In genomic region chr6:136317023-136317649, GRCh38 we compare ENCODE assay signal across 8 cellular contexts.
A peak's percentile ranks its signal among the peaks of the same experiment; 100 is the strongest.
DNase-seq lines count a peak whose midpoint lies in the region; FAIRE-seq and TF ChIP-seq lines count a peak whose summit lies in the region.

No MANE protein-coding gene starts in this region.

- H3K27me3 ChIP-seq in DOHH2 (ENCODE audit: control insufficient read depth, low read length), result no peaks in the 10 kb centered on the region

- no peaks in the 10 kb centered on the region for H3K4me1 ChIP-seq in DOHH2 (ENCODE audit: control insufficient read depth, low read length)

- H3K36me3 ChIP-seq in DOHH2 (ENCODE audit: control insufficient read depth, low read length), result no peaks in the 10 kb centered on the region

- peak; percentile 45 for FAIRE-seq in H54 (lab: Jason Lieb, UNC)

- H3F3A ChIP-seq in DOHH2 (ENCODE audit: control insufficient read depth, insufficient read depth), result no peaks in the 10 kb centered on the region

- H3K9me2 ChIP-seq in DOHH2 (replicated peaks; ENCODE audit: control insufficient read depth, low read length), result no peaks in the 10 kb centered on the region

- no peaks in the 10 kb centered on the region for H4K20me1 ChIP-seq in DOHH2 (ENCODE audit: control insufficient read depth, insufficient read depth, low read depth, low read length)

- no peaks in the 10 kb centered on the region for H3K9me3 ChIP-seq in DOHH2 (ENCODE audit: control insufficient read depth, insufficient read depth, low read length)

- no peak overlapping the region for H3K27ac ChIP-seq in DOHH2 (ENCODE audit: low read depth, low read length)

- peak; percentile 74 for TF ChIP-seq CTCF in DOHH2 (IDR thresholded peaks at IDR 0.05; ENCODE audit: low read depth, low read length, poor library complexity, severe bottlenecking)

- H3K4me3 ChIP-seq in DOHH2 (ENCODE audit: low read length), result no peak overlapping the region

- no peaks in the 10 kb centered on the region for H3K79me2 ChIP-seq in DOHH2 (ENCODE audit: control insufficient read depth, low read length)

- DNase-seq in H54 (ENCODE audit: insufficient read length, low spot score) (no peak), NCI-H1417 treated with DMSO at 0.1 percent for 48 hours (lab: John Stamatoyannopoulos, UW) (peak; percentile 43), T-helper 22 cell (ENCODE audit: low read depth) (peak; percentile 15), astrocyte of the hippocampus (ENCODE audit: low read depth, low spot score) (peak; percentile 78), iPS DF 4.7 (ENCODE audit: extremely low read depth, low spot score) (peak; percentile 56), NK-92 (lab: John Stamatoyannopoulos, UW; ENCODE audit: unreplicated experiment) (no peak)
- peak; percentile 19 to 35 for DNase-seq in stimulated activated CD4-positive, alpha-beta T cell treated with anti-CD3 and anti-CD28 coated beads, Interleukin-12 subunit alpha, Interleukin-12 subunit beta, amount 100 ng/mL, for 24 hours (ENCODE audit: low read depth in 2 of 2)

- H3K4me2 ChIP-seq in DOHH2 (ENCODE audit: low read length), result no peak overlapping the region

- TF ChIP-seq POLR2A in H54 (IDR thresholded peaks at IDR 0.05; ENCODE audit: low read depth, low read length), result no peak

Comparison
In these comparisons a context has a peak if more than half of its experiments do, and no peak if none do; other contexts are left out.
1. DNase-seq: peak in NCI-H1417 treated with DMSO at 0.1 percent for 48 hours (single experiment), T-helper 22 cell (single experiment), astrocyte of the hippocampus (single experiment), iPS DF 4.7 (single experiment) and stimulated activated CD4-positive, alpha-beta T cell treated with anti-CD3 and anti-CD28 coated beads, Interleukin-12 subunit alpha, Interleukin-12 subunit beta, amount 100 ng/mL, for 24 hours (2 of 2); none in H54 (single experiment) and NK-92 (single experiment).